Comparison of ENCODE assay signal across 25 cellular contexts in genomic region chr7:116291937-116292336, GRCh38.
"Had no signal": no experiment of that assay in that cellular context is flagged by ENCODE, and none has a peak within 500 bp of the region (broad histone marks: within the 10 kb centered on the region; RNA-seq: fewer than 3 reads in every experiment).

No MANE protein-coding gene starts in this region.

- H3K4me1 ChIP-seq: Peyer's patch had no signal

- ATAC-seq: activated naive CD8-positive, alpha-beta T cell treated with anti-CD3 and anti-CD28 coated beads, Interleukin-2, amount 50 U/mL, for 24 hours; K562 had no signal

- H3K27ac Mint-ChIP-seq: activated naive CD4-positive, alpha-beta T cell treated with anti-CD3 and anti-CD28 coated beads, Interleukin-2, amount 10 ng/mL, durations not matched to agents 7 days and 5 days; activated naive CD8-positive, alpha-beta T cell; activated naive CD8-positive, alpha-beta T cell treated with anti-CD3 and anti-CD28 coated beads, Interleukin-2, amount 50 U/mL, for 24 hours; brain had no signal

- H3K4me1 Mint-ChIP-seq: activated CD4-positive, alpha-beta T cell treated with anti-CD3 and anti-CD28 coated beads, Interleukin-2, amount 10 ng/mL, durations not matched to agents 7 days and 5 days; activated naive CD4-positive, alpha-beta T cell treated with anti-CD3 and anti-CD28 coated beads, Interleukin-2, amount 10 ng/mL, durations not matched to agents 7 days and 5 days; activated naive CD8-positive, alpha-beta T cell treated with anti-CD3 and anti-CD28 coated beads, Interleukin-2, amount 50 U/mL, for 24 hours had no signal

- H3K27ac ChIP-seq: Peyer's patch, WERI-Rb-1 had no signal

- DNase-seq: activated CD4-positive, alpha-beta T cell treated with anti-CD3 and anti-CD28 coated beads, Interleukin-2, amount 10 ng/mL, durations not matched to agents 7 days and 5 days; activated CD4-positive, alpha-beta T cell treated with anti-CD3 and anti-CD28 coated beads, Interleukin-2, amount 50 U/mL, for 48 hours; activated CD4-positive, CD25-positive, alpha-beta regulatory T cell; activated CD8-positive, alpha-beta memory T cell treated with anti-CD3 and anti-CD28 coated beads, Interleukin-2, amount 50 U/mL, for 4 hours; activated effector memory CD4-positive, alpha-beta T cell treated with Interleukin-2 at 50 U/mL for 16 hours; activated naive CD4-positive, alpha-beta T cell treated with anti-CD3 and anti-CD28 coated beads, Interleukin-2, amount 10 ng/mL, durations not matched to agents 7 days and 5 days; activated naive CD8-positive, alpha-beta T cell treated with anti-CD3 and anti-CD28 coated beads, Interleukin-2, amount 50 U/mL, for 24 hours; activated T-cell treated with anti-CD3 and anti-CD28 coated beads, Interleukin-2, amount 50 U/mL, for 48 hours; anterior cingulate cortex; central memory CD4-positive, alpha-beta T cell; Karpas-422; NCI-H1105; NCI-H1417 treated with DMSO at 0.1 percent for 48 hours; NCI-H187 treated with DMSO at 0.1 percent for 48 hours; NCI-H2081 treated with DMSO at 0.1 percent for 48 hours; NCI-H345; NCI-H524 treated with DMSO at 0.1 percent for 48 hours; Peyer's patch; Right ventricle myocardium superior; RPMI8226; T1000; WERI-Rb-1 had no signal

- H3K36me3 Mint-ChIP-seq: activated naive CD4-positive, alpha-beta T cell treated with anti-CD3 and anti-CD28 coated beads, Interleukin-2, amount 10 ng/mL, durations not matched to agents 7 days and 5 days; activated naive CD8-positive, alpha-beta T cell; brain had no signal

- H3K4me3 Mint-ChIP-seq: activated CD4-positive, alpha-beta T cell treated with anti-CD3 and anti-CD28 coated beads, Interleukin-2, amount 10 ng/mL, durations not matched to agents 7 days and 5 days; activated naive CD4-positive, alpha-beta T cell treated with anti-CD3 and anti-CD28 coated beads, Interleukin-2, amount 10 ng/mL, durations not matched to agents 7 days and 5 days; activated naive CD8-positive, alpha-beta T cell; activated naive CD8-positive, alpha-beta T cell treated with anti-CD3 and anti-CD28 coated beads, Interleukin-2, amount 50 U/mL, for 24 hours; brain had no signal

- H3K9me3 ChIP-seq: Peyer's patch had no signal

- H3K9me3 Mint-ChIP-seq: activated CD4-positive, alpha-beta T cell treated with anti-CD3 and anti-CD28 coated beads, Interleukin-2, amount 10 ng/mL, durations not matched to agents 7 days and 5 days; activated naive CD4-positive, alpha-beta T cell treated with anti-CD3 and anti-CD28 coated beads, Interleukin-2, amount 10 ng/mL, durations not matched to agents 7 days and 5 days had no signal

- H3K36me3 ChIP-seq: Peyer's patch, WERI-Rb-1 had no signal

- H3K4me3 ChIP-seq: K562, Peyer's patch had no signal

- H3K27me3 ChIP-seq: Peyer's patch had no signal
